8 cellular contexts compared by ENCODE assay signal in the genomic region with DNA sequence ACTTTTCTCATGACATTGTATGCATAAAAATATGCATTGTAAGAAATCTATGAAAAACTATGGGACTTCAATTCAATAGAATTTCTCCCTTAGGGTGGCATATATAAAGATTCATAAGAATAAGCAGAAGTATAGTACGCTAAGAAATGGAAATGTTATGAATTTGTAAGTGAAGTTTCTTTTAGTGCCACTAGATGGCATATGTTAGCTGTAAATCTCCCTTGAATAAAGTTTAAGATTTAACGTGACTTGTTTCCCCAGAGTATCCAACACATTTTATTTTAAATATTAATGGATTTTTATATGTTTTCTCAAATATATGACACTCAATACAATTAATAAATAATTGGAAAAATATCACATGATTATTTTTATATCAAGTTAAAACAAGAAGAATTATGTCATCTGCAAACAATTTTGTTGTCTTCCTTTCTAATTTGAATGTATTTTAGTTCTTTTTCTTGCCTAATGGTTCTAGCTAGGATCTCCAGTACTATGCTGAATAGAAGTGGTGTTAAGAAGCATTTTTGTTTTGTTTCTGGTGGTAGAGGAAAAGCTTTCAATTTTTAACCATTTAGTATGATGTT.
DNase-seq lines count a peak whose midpoint lies in the region; ATAC-seq and TF ChIP-seq lines count a peak whose summit lies in the region.

No MANE protein-coding gene starts in this region.

- peak; percentile 72 for ATAC-seq in HG02884 (IDR thresholded peaks at IDR 0.05; ENCODE audit: unreplicated experiment)

- H4K20me1 ChIP-seq in OCI-LY7 (ENCODE audit: insufficient read depth, low read length) (no peaks in the 10 kb centered on the region), smooth muscle cell (ENCODE audit: low read depth) (no peaks in the 10 kb centered on the region)

- H3K4me2 ChIP-seq in OCI-LY7 (ENCODE audit: low read length), result no peak overlapping the region
- no peak overlapping the region for H3K4me2 ChIP-seq in smooth muscle cell

- H2AFZ ChIP-seq in OCI-LY7 (ENCODE audit: low read length), result no peak overlapping the region
- H2AFZ ChIP-seq in smooth muscle cell (ENCODE audit: low read depth), result no peak overlapping the region

- BruUV-seq in OCI-LY7 (replicated peaks; lab: Mats Ljungman, UMichigan), result no TSS peak

- H3K9ac ChIP-seq in smooth muscle cell (ENCODE audit: low read depth), result no peak overlapping the region

- H3K4me1 ChIP-seq in OCI-LY7 (ENCODE audit: insufficient read depth, low read length, poor library complexity, severe bottlenecking), result no peaks in the 10 kb centered on the region
- H3K4me1 ChIP-seq in smooth muscle cell (ENCODE audit: low read depth), result no peaks in the 10 kb centered on the region

- WGBS in smooth muscle cell (ENCODE audit: low lambda C conversion rate), result 12% methylated on average over 2 of the region's 2 CpGs

- H3K4me3 ChIP-seq in GM12865 (ENCODE audit: low read depth, low read length) (no peak overlapping the region), OCI-LY7 (ENCODE audit: low read depth, low read length, poor library complexity, severe bottlenecking) (no peak overlapping the region), smooth muscle cell (no peak overlapping the region)

- H3K9me3 ChIP-seq in OCI-LY7 (ENCODE audit: low read length) (no peaks in the 10 kb centered on the region), smooth muscle cell (replicated peaks; ENCODE audit: low read depth) (no peaks in the 10 kb centered on the region)

- TF ChIP-seq CTCF in GM12865 (IDR thresholded peaks at IDR 0.05; ENCODE audit: insufficient read depth, low read depth, low read length, missing control alignments), result peak; percentile 40
- peak; percentile 81 for TF ChIP-seq CTCF in OCI-LY7 (conservative IDR thresholded peaks at IDR 0.05; ENCODE audit: low read length)
- peak; percentile 64 for TF ChIP-seq CTCF in smooth muscle cell (IDR thresholded peaks at IDR 0.05; ENCODE audit: borderline replicate concordance, insufficient read depth, poor library complexity, severe bottlenecking)

- H3K27me3 ChIP-seq in smooth muscle cell (ENCODE audit: low read depth), result no peaks in the 10 kb centered on the region

- CTCF ChIA-PET in OCI-LY7 (lab: Charles Lee; ENCODE audit: unreplicated experiment), result no interaction called here

- H3K36me3 ChIP-seq in OCI-LY7 (ENCODE audit: insufficient read depth, low read length) (no peaks in the 10 kb centered on the region), smooth muscle cell (ENCODE audit: low read depth) (no peaks in the 10 kb centered on the region)

- POLR2A ChIA-PET in OCI-LY7 (lab: Charles Lee), result no interaction called here

- no peak for TF ChIP-seq POLR2A in erythroblast (IDR thresholded peaks at IDR 0.05; ENCODE audit: low read length)

- intact Hi-C loops in OCI-LY7 (cut with micrococcal nuclease; ENCODE audit: unreplicated experiment), result loop anchor here (5.0 kb wide), 1 partner anchor 475 kb away; no protein-coding TSS in a partner anchor

- H3K9me2 ChIP-seq in OCI-LY7 (ENCODE audit: insufficient read depth, low read length), result no peaks in the 10 kb centered on the region

- DNase-seq in GM12865 (ENCODE audit: low read depth) (peak; percentile 40), OCI-LY7 (ENCODE audit: low spot score) (peak; percentile 34), erythroblast (lab: John Stamatoyannopoulos, UW) (peak; percentile 38 to 64), smooth muscle cell (lab: John Stamatoyannopoulos, UW; ENCODE audit: unreplicated experiment) (no peak), occipital lobe (lab: John Stamatoyannopoulos, UW) (no peak), ureter (ENCODE audit: low spot score) (no peak), SHP77 treated with DMSO at 0.1 percent for 48 hours (lab: John Stamatoyannopoulos, UW) (no peak)

- H3K79me2 ChIP-seq in OCI-LY7 (ENCODE audit: insufficient read depth, low read depth, low read length) (no peaks in the 10 kb centered on the region), smooth muscle cell (ENCODE audit: low read depth) (no peaks in the 10 kb centered on the region)

- peaks cover 7% of the 10 kb centered on the region for H3F3A ChIP-seq in smooth muscle cell (ENCODE audit: low read depth)

- H3K27ac ChIP-seq in OCI-LY7 (ENCODE audit: low read depth, low read length, poor library complexity, severe bottlenecking), result no peak overlapping the region
- H3K27ac ChIP-seq in smooth muscle cell (ENCODE audit: low read depth), result no peak overlapping the region

Comparison
In these comparisons a context has a peak if more than half of its experiments do, and no peak if none do; other contexts are left out.
1. DNase-seq: peak in GM12865 (single experiment), OCI-LY7 (single experiment) and erythroblast (2 of 2); none in smooth muscle cell (single experiment), occipital lobe (single experiment), ureter (single experiment) and SHP77 treated with DMSO at 0.1 percent for 48 hours (single experiment).
2. Peak in every context shown above with its lines, with median percentiles within 50 percentile points of each other: CTCF ChIP-seq.